Comparison of ENCODE assay signal across 23 cellular contexts in genomic region chr1:224666078-224666477, GRCh38.
"Had no signal": no experiment of that assay in that cellular context is flagged by ENCODE, and none has a peak within 500 bp of the region (broad histone marks: within the 10 kb centered on the region; RNA-seq: fewer than 3 reads in every experiment).

No MANE protein-coding gene starts in this region.

- H3K4me1 Mint-ChIP-seq: naive thymus-derived CD4-positive, alpha-beta T cell had no signal

- H3K36me3 Mint-ChIP-seq: naive thymus-derived CD4-positive, alpha-beta T cell had no signal

- H3K36me3 ChIP-seq: esophagus squamous epithelium, gastrocnemius medialis, heart right ventricle, left lung, lower lobe of right lung had no signal

- DNase-seq: dermis blood vessel endothelial cell; dorsolateral prefrontal cortex; effector CD4-positive, alpha-beta T cell; effector memory CD4-positive, alpha-beta T cell; erythroblast; esophagus squamous epithelium; foreskin fibroblast; foreskin melanocyte; gastrocnemius medialis; glutamatergic neuron; head of caudate nucleus; heart right ventricle; hippocampal formation; left cardiac atrium; left lung; left ventricle myocardium superior; lower lobe of right lung; mesenchymal stem cell; midbrain; naive thymus-derived CD4-positive, alpha-beta T cell had no signal

- H3K4me1 ChIP-seq: esophagus squamous epithelium, heart right ventricle, left lung, lower lobe of right lung had no signal

- H3K4me3 Mint-ChIP-seq: naive thymus-derived CD4-positive, alpha-beta T cell had no signal

- H3K27ac ChIP-seq: coronary artery, dorsolateral prefrontal cortex, epithelial cell of prostate, esophagus squamous epithelium, gastrocnemius medialis, heart right ventricle, left lung, lower lobe of right lung had no signal

- H3K9me3 ChIP-seq: esophagus squamous epithelium, gastrocnemius medialis, heart right ventricle, left lung, lower lobe of right lung had no signal

- H3K4me3 ChIP-seq: coronary artery, dorsolateral prefrontal cortex, esophagus squamous epithelium, gastrocnemius medialis, heart right ventricle, left lung, lower lobe of right lung had no signal

- H3K27ac Mint-ChIP-seq: naive thymus-derived CD4-positive, alpha-beta T cell had no signal

- ATAC-seq: esophagus mucosa; gastrocnemius medialis; heart right ventricle; left cardiac atrium; left lung; left ventricle myocardium superior; lower lobe of right lung; naive thymus-derived CD4-positive, alpha-beta T cell had no signal

- H3K27me3 ChIP-seq: dorsolateral prefrontal cortex, esophagus squamous epithelium, gastrocnemius medialis, left lung had no signal
